1 cellular context compared by ENCODE assay signal in genomic region chr1:77308889-77309621, GRCh38.
TF ChIP-seq lines count a peak whose summit lies in the region.

No MANE protein-coding gene starts in this region.

TF ChIP-seq in K562, 482 proteins besides CTCF, POLR2A, EP300 and RAD21:
- TF ChIP-seq SPI1 (IDR thresholded peaks at IDR 0.05; ENCODE audit: borderline replicate concordance, low read depth, low read length) (peak; percentile 85), MLLT1 (IDR thresholded peaks at IDR 0.05) (no peak)
